In genomic region chr6:29628419-29629281, GRCh38 we compare ENCODE assay signal across 8 cellular contexts. TPM values are rescaled to one million over a fixed set of nuclear protein-coding genes. Genes with fewer than 3 reads are reported as not detected.
A peak's percentile ranks its signal among the peaks of the same experiment; 100 is the strongest.
DNase-seq lines count a peak whose midpoint lies in the region; ATAC-seq and TF ChIP-seq lines count a peak whose summit lies in the region.

No MANE protein-coding gene starts in this region.

- H3K27ac ChIP-seq in BLaER1 (peak overlapping the region; percentile 74), ectodermal cell (ENCODE audit: insufficient read depth, low read depth, low read length, poor library complexity, severe bottlenecking) (peak overlapping the region; percentile 52), right lobe of liver (peak overlapping the region; percentile 21 to 38 (median 32))

- TF ChIP-seq POLR2A in right lobe of liver (IDR thresholded peaks at IDR 0.05), result no peak

- peak overlapping the region; percentile 79 for H3K9ac ChIP-seq in BLaER1

- no peaks in the 10 kb centered on the region for H3K9me3 Mint-ChIP-seq in activated CD8-positive, alpha-beta T cell treated with anti-CD3 and anti-CD28 coated beads, Interleukin-2, amount 10 ng/mL, durations not matched to agents 7 days and 5 days (ENCODE audit: insufficient read depth)

- H3K27me3 Mint-ChIP-seq in activated CD8-positive, alpha-beta T cell treated with anti-CD3 and anti-CD28 coated beads, Interleukin-2, amount 10 ng/mL, durations not matched to agents 7 days and 5 days (ENCODE audit: low read depth), result peaks cover 64% of the 10 kb centered on the region

- POLR2A ChIA-PET in activated CD8-positive, alpha-beta T cell treated with anti-CD3 and anti-CD28 coated beads, Interleukin-2, amount 10 ng/mL, durations not matched to agents 7 days and 5 days (lab: Charles Lee), result no interaction called here

- peak overlapping the region; percentile 75 for H3K4me3 ChIP-seq in BLaER1
- H3K4me3 ChIP-seq in ectodermal cell (ENCODE audit: insufficient read depth, low read depth, low read length), result peak overlapping the region; percentile 57
- H3K4me3 ChIP-seq in right lobe of liver, result peak overlapping the region; percentile 18 to 44 (median 34)

- no peaks in the 10 kb centered on the region for H3K27me3 ChIP-seq in BLaER1
- H3K27me3 ChIP-seq in ectodermal cell (ENCODE audit: control insufficient read depth, insufficient read depth, low read length, poor library complexity, severe bottlenecking), result peaks cover 34% of the 10 kb centered on the region
- peaks cover 0 to 18% of the 10 kb centered on the region in 2 donors for H3K27me3 ChIP-seq in right lobe of liver

- peak overlapping the region; percentile 51 for H3K27ac Mint-ChIP-seq in activated CD8-positive, alpha-beta T cell treated with anti-CD3 and anti-CD28 coated beads, Interleukin-2, amount 10 ng/mL, durations not matched to agents 7 days and 5 days

- peak; percentile 12 to 59 (median 54) for TF ChIP-seq CTCF in right lobe of liver (IDR thresholded peaks at IDR 0.05)

- peaks cover 33% of the 10 kb centered on the region for H3K4me1 Mint-ChIP-seq in activated CD8-positive, alpha-beta T cell treated with anti-CD3 and anti-CD28 coated beads, Interleukin-2, amount 10 ng/mL, durations not matched to agents 7 days and 5 days (ENCODE audit: low read depth)

- DNase-seq in NCI-H82 treated with DMSO at 0.1 percent for 48 hours (lab: John Stamatoyannopoulos, UW; ENCODE audit: unreplicated experiment) (peak; percentile 80), right lobe of liver (peak; percentile 63 to 79 (median 75))
- DNase-seq in activated CD8-positive, alpha-beta T cell treated with anti-CD3 and anti-CD28 coated beads, Interleukin-2, amount 10 ng/mL, durations not matched to agents 7 days and 5 days, result peak; percentile 56
- peak; percentile 68 for DNase-seq in stimulated activated CD4-positive, alpha-beta T cell treated with anti-CD3 and anti-CD28 coated beads, Interleukin-4, amount 100 ng/mL, for 24 hours

- intact Hi-C loops in right lobe of liver (cut with DNase I), result no loop called here

- CTCF ChIA-PET in activated CD8-positive, alpha-beta T cell treated with anti-CD3 and anti-CD28 coated beads, Interleukin-2, amount 10 ng/mL, durations not matched to agents 7 days and 5 days (lab: Charles Lee), result interaction anchor here (1.0 to 4.0 kb wide), 5 partner anchors 9 to 264 kb away, joined by 3 to 22 read pairs (median 5); no protein-coding TSS in a partner anchor

- H3K36me3 ChIP-seq in BLaER1 (peaks cover 11% of the 10 kb centered on the region), ectodermal cell (ENCODE audit: control insufficient read depth, insufficient read depth, low read length) (no peaks in the 10 kb centered on the region), right lobe of liver (no peaks in the 10 kb centered on the region)

- no peaks in the 10 kb centered on the region for H3K9me3 ChIP-seq in BLaER1
- no peaks in the 10 kb centered on the region for H3K9me3 ChIP-seq in ectodermal cell (ENCODE audit: control insufficient read depth, low read length)
- no peaks in the 10 kb centered on the region for H3K9me3 ChIP-seq in right lobe of liver

- peak; percentile 44 for ATAC-seq in HG02885 (IDR thresholded peaks at IDR 0.05; ENCODE audit: poor library complexity, unreplicated experiment)
- ATAC-seq in activated CD8-positive, alpha-beta T cell treated with anti-CD3 and anti-CD28 coated beads, Interleukin-2, amount 10 ng/mL, durations not matched to agents 7 days and 5 days, result peak; percentile 54
- peak; percentile 62 to 71 (median 66) for ATAC-seq in right lobe of liver
- no peak for ATAC-seq in GM18907 (IDR thresholded peaks at IDR 0.05; ENCODE audit: unreplicated experiment)

- H3K4me2 ChIP-seq in BLaER1, result peak overlapping the region; percentile 92

- H3K4me1 ChIP-seq in BLaER1, result peaks cover 39% of the 10 kb centered on the region
- H3K4me1 ChIP-seq in ectodermal cell (ENCODE audit: control insufficient read depth, insufficient read depth, low read length), result peaks cover 57% of the 10 kb centered on the region
- H3K4me1 ChIP-seq in right lobe of liver, result no peaks in the 10 kb centered on the region

- peak overlapping the region; percentile 82 for H3K4me3 Mint-ChIP-seq in activated CD8-positive, alpha-beta T cell treated with anti-CD3 and anti-CD28 coated beads, Interleukin-2, amount 10 ng/mL, durations not matched to agents 7 days and 5 days

- WGBS in ectodermal cell, 2 experiments, result 2% methylated on average over 32 of the region's 32 CpGs
- 3% methylated on average over 30 of the region's 32 CpGs for WGBS in right lobe of liver (ENCODE audit: insufficient coverage, low coverage, low lambda C conversion rate, missing lambda C conversion rate)

- H4K20me1 ChIP-seq in BLaER1, result peaks cover 24% of the 10 kb centered on the region

- no peaks in the 10 kb centered on the region for H3K36me3 Mint-ChIP-seq in activated CD8-positive, alpha-beta T cell treated with anti-CD3 and anti-CD28 coated beads, Interleukin-2, amount 10 ng/mL, durations not matched to agents 7 days and 5 days (ENCODE audit: low read depth)

RNA-seq across cellular contexts. Expression of gene GABBR1, which starts 4.3 kb away (rescaled TPM):
- total RNA-seq in activated CD8-positive, alpha-beta T cell treated with anti-CD3 and anti-CD28 coated beads, Interleukin-2, amount 10 ng/mL, durations not matched to agents 7 days and 5 days, result 1 to 10 TPM; 3.2 to 3.7 TPM
- polyA plus RNA-seq in ectodermal cell (2013, experiment 1 of 4), result 72.2 TPM
- polyA plus RNA-seq in ectodermal cell (2013, experiment 2 of 4), result 67.1 TPM
- 47.1 TPM for polyA plus RNA-seq in ectodermal cell (2013, experiment 3 of 4)
- polyA plus RNA-seq in ectodermal cell (2013, experiment 4 of 4), result 58.6 TPM
- 1 to 10 TPM; 2.4 to 5.6 (median 4.9) TPM for total RNA-seq in right lobe of liver

RNA-seq across cellular contexts. Expression of gene MOG, which starts 28.2 kb away (rescaled TPM):
- not detected for total RNA-seq in activated CD8-positive, alpha-beta T cell treated with anti-CD3 and anti-CD28 coated beads, Interleukin-2, amount 10 ng/mL, durations not matched to agents 7 days and 5 days
- not detected for polyA plus RNA-seq in ectodermal cell (2013, experiment 1 of 4)
- polyA plus RNA-seq in ectodermal cell (2013, experiment 2 of 4), result not detected
- not detected for polyA plus RNA-seq in ectodermal cell (2013, experiment 3 of 4)
- not detected for polyA plus RNA-seq in ectodermal cell (2013, experiment 4 of 4)
- total RNA-seq in right lobe of liver, result not detected

RNA-seq across cellular contexts. Expression of gene OR2H2, which starts 43.7 kb away (rescaled TPM):
- not detected for total RNA-seq in activated CD8-positive, alpha-beta T cell treated with anti-CD3 and anti-CD28 coated beads, Interleukin-2, amount 10 ng/mL, durations not matched to agents 7 days and 5 days
- polyA plus RNA-seq in ectodermal cell (2013, experiment 1 of 4), result not detected
- not detected for polyA plus RNA-seq in ectodermal cell (2013, experiment 2 of 4)
- not detected for polyA plus RNA-seq in ectodermal cell (2013, experiment 3 of 4)
- polyA plus RNA-seq in ectodermal cell (2013, experiment 4 of 4), result not detected
- total RNA-seq in right lobe of liver, result not detected

RNA-seq across cellular contexts. Expression of gene ZFP57, which starts 52.3 kb away (rescaled TPM):
- total RNA-seq in activated CD8-positive, alpha-beta T cell treated with anti-CD3 and anti-CD28 coated beads, Interleukin-2, amount 10 ng/mL, durations not matched to agents 7 days and 5 days, result not detected
- 0.72 TPM for polyA plus RNA-seq in ectodermal cell (2013, experiment 1 of 4)
- 0.34 TPM for polyA plus RNA-seq in ectodermal cell (2013, experiment 2 of 4)
- 0.32 TPM for polyA plus RNA-seq in ectodermal cell (2013, experiment 3 of 4)
- polyA plus RNA-seq in ectodermal cell (2013, experiment 4 of 4), result 0.24 TPM
- total RNA-seq in right lobe of liver, result under 1 TPM in 2 of 6 experiments, not detected in 4; 0.11 to 0.31 TPM
